ENCODE assay signal across 7 cellular contexts in the genomic region with DNA sequence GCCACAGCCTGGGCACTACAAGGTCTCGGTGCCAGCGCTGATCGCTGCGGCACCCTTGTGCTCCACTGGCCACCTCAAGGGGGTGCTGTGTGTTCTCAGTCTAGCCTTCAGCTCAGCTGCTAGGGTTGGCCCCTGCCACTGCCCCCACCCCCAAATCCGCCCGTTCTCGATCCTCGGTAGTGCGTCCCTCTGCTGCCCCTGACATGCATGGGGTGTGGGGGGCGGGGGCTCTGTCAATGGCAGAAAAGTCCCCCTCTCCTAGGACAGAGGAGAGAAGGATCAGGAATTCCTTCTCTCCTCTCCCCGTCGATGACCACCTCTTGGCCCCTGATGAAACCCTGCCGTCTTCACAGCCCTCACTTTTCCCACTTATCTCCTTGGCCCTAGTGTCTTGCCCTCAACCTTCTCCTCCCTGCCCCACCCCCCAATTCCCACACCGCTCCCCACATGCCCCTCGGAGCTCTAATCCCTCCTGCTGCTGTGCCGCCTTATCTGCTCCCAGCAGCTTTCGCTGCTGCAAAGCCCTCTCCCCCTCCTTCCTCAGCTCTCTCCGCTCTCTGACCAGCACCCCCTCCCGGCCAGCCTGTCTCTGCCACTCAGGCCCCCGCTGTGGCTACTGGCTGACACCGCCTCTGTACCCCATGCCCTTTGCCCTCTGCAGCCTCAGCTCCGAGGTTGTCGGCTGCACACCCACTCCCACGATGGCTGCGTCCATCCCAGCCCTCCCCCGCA. TPM values are rescaled to one million over a fixed set of nuclear protein-coding genes. Genes with fewer than 3 reads are reported as not detected.
DNase-seq lines count a peak whose midpoint lies in the region; ATAC-seq and TF ChIP-seq lines count a peak whose summit lies in the region.

No MANE protein-coding gene starts in this region.

- H3K27ac ChIP-seq in lower lobe of right lung, result no peak overlapping the region

- DNase-seq in GM12864 (ENCODE audit: low read depth) (no peak), NCI-H2196 (lab: John Stamatoyannopoulos, UW; ENCODE audit: unreplicated experiment) (peak; percentile 59), ecto neural progenitor cell (ENCODE audit: low spot score) (peak; percentile 88), lower lobe of right lung (no peak)
- peak; percentile 71 for DNase-seq in activated CD4-positive, alpha-beta T cell treated with anti-CD3 and anti-CD28 coated beads for 48 hours
- DNase-seq in stimulated activated naive CD4-positive, alpha-beta T cell (lab: John Stamatoyannopoulos, UW), result peak; percentile 14 to 47 (median 38)

- TF ChIP-seq CTCF in GM12864 (IDR thresholded peaks at IDR 0.05; ENCODE audit: low read depth, low read length, missing control alignments) (peak; percentile 79), lower lobe of right lung (IDR thresholded peaks at IDR 0.05) (peak; percentile 60)

- ATAC-seq in HG02610 (IDR thresholded peaks at IDR 0.05; ENCODE audit: unreplicated experiment) (peak; percentile 49), lower lobe of right lung (peak; percentile 79 to 80)

- intact Hi-C loops in lower lobe of right lung (cut with DNase I), result no loop called here

- peaks cover 24% of the 10 kb centered on the region for H3K36me3 ChIP-seq in lower lobe of right lung

- no peaks in the 10 kb centered on the region for H3K9me3 ChIP-seq in lower lobe of right lung

- peaks cover 16% of the 10 kb centered on the region for H3K4me1 ChIP-seq in lower lobe of right lung

- H3K4me3 ChIP-seq in GM12864 (ENCODE audit: low read depth, low read length) (no peak overlapping the region), lower lobe of right lung (peak overlapping the region; percentile 28)

- peaks cover 60% of the 10 kb centered on the region for H3K27me3 ChIP-seq in lower lobe of right lung (ENCODE audit: low read depth)

RNA-seq across cellular contexts. Expression of a gene that starts 4.3 kb away (rescaled TPM):
- 0.53 TPM for total RNA-seq in lower lobe of right lung

RNA-seq across cellular contexts. Expression of a gene that starts 11.3 kb away (rescaled TPM):
- 29.9 TPM for total RNA-seq in lower lobe of right lung

RNA-seq across cellular contexts. Expression of a gene that starts 33.7 kb away (rescaled TPM):
- total RNA-seq in lower lobe of right lung, result 23.2 TPM

RNA-seq across cellular contexts. Expression of a gene that starts 33.9 kb away (rescaled TPM):
- 1.4 TPM for total RNA-seq in lower lobe of right lung

Comparison
In these comparisons a context has a peak if more than half of its experiments do, and no peak if none do; other contexts are left out.
1. DNase-seq: peak in NCI-H2196 (single experiment), activated CD4-positive, alpha-beta T cell treated with anti-CD3 and anti-CD28 coated beads for 48 hours (single experiment), ecto neural progenitor cell (single experiment) and stimulated activated naive CD4-positive, alpha-beta T cell (6 of 6); none in GM12864 (single experiment) and lower lobe of right lung (single experiment).